15 cellular contexts compared by ENCODE assay signal in the genomic region with DNA sequence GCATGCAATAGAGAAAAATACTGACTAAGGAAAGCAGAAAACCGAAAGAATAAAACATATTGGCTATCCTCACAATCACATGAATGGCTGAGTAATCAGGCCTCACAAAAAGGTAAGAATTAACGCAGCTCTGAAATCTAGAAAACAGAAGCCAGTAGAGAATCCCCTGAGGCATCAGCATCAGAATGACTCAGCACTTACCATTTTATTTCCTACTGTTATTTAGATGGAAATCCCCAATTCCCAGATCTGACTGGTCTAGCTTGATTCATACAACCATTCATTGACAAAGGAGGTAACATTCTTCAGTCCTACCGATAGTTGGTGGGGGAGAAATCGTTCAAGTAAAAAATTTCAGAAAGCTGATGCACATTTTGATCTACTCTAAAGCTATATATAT.
DNase-seq lines count a peak whose midpoint lies in the region; ATAC-seq, FAIRE-seq and TF ChIP-seq lines count a peak whose summit lies in the region.
"Had no signal": no experiment of that assay in that cellular context is flagged by ENCODE, and none has a peak within 500 bp of the region (broad histone marks: within the 10 kb centered on the region; RNA-seq: fewer than 3 reads in every experiment).

No MANE protein-coding gene starts in this region.

- FAIRE-seq in HepG2 (lab: Jason Lieb, UNC): no peak

- DNase-seq in HepG2 (ENCODE audit: low spot score) (no peak), right lobe of liver (no peak), SK-N-MC (ENCODE audit: low read depth, low spot score) (peak; percentile 18), fibroblast of the conjunctiva (ENCODE audit: low read depth) (peak; percentile 10), cerebellar nuclear complex (lab: John Stamatoyannopoulos, UW) (no peak), NCI-H1105 treated with DMSO at 0.1 percent for 48 hours (lab: John Stamatoyannopoulos, UW) (no peak)
- DNase-seq: 8988T; hypothalamus; ovary; spleen; stimulated activated naive CD8-positive, alpha-beta T cell treated with anti-CD3 and anti-CD28 coated beads, Interleukin-15, amount 100 ng/mL, for 72 hours had no signal

- no peak for TF ChIP-seq POLR2A in HepG2 (IDR thresholded peaks at IDR 0.05; ENCODE audit: insufficient read depth in 1 of 2, low read depth in 2 of 2, low read length in 2 of 2)
- TF ChIP-seq POLR2A in right lobe of liver (IDR thresholded peaks at IDR 0.05): no peak

- CTCF ChIA-PET in HepG2 (lab: Yijun Ruan, JAX; ENCODE audit: low intra/inter-chr PET ratio, low total read pairs): no interaction called here

- no peak overlapping the region for H2AFZ ChIP-seq in HepG2 (ENCODE audit: low read length)

- peaks cover 33% of the 10 kb centered on the region for H3K9me3 ChIP-seq in HepG2 (ENCODE audit: low read length)
- no peaks in the 10 kb centered on the region for H3K9me3 ChIP-seq in right lobe of liver
- no peaks in the 10 kb centered on the region for H3K9me3 ChIP-seq in SK-N-MC (ENCODE audit: low read depth, low read length)
- H3K9me3 ChIP-seq: esophagus muscularis mucosa, ovary had no signal

- in situ Hi-C loops in HepG2 (cut with HindIII; ENCODE audit: extremely low pct_ligation_motif_present, low pct_unique_long_range_greater_than_20kb): no loop called here

- 9% methylated on average over 4 of the region's 4 CpGs for WGBS in HepG2 (ENCODE audit: low lambda C conversion rate)
- WGBS in right lobe of liver (ENCODE audit: insufficient coverage, low coverage, low lambda C conversion rate, missing lambda C conversion rate): 64% methylated on average over 4 of the region's 4 CpGs

- H3K36me3 ChIP-seq in HepG2 (replicated peaks in 1 of 2; ENCODE audit: control insufficient read depth in 1 of 2, insufficient read depth in 2 of 2, low read length in 2 of 2): no peaks in the 10 kb centered on the region
- H3K36me3 ChIP-seq in right lobe of liver: no peaks in the 10 kb centered on the region
- H3K36me3 ChIP-seq in SK-N-MC (ENCODE audit: insufficient read depth, low read length): no peaks in the 10 kb centered on the region
- H3K36me3 ChIP-seq: esophagus muscularis mucosa, ovary, spleen had no signal

- no peak overlapping the region for H3K4me2 ChIP-seq in HepG2 (ENCODE audit: low read depth, low read length)

- no peaks in the 10 kb centered on the region for H4K20me1 ChIP-seq in HepG2 (ENCODE audit: insufficient read depth, low read length)

- TF ChIP-seq RAD21 in HepG2 (CRISPR knock-in tag; IDR thresholded peaks at IDR 0.05): no peak

- H3K4me1 ChIP-seq in HepG2 (ENCODE audit: insufficient read depth, low read length) (no peaks in the 10 kb centered on the region), right lobe of liver (no peaks in the 10 kb centered on the region)
- H3K4me1 ChIP-seq: esophagus muscularis mucosa, spleen had no signal

- POLR2A ChIA-PET in HepG2 (lab: Yijun Ruan, JAX): no interaction called here

- ATAC-seq in HepG2 (no peak), right lobe of liver (no peak), GM18520 (IDR thresholded peaks at IDR 0.05; ENCODE audit: unreplicated experiment) (no peak), GM21825 (IDR thresholded peaks at IDR 0.05; ENCODE audit: unreplicated experiment) (no peak)
- ATAC-seq: activated naive CD4-positive, alpha-beta T cell treated with anti-CD3 and anti-CD28 coated beads, Interleukin-2, amount 50 U/mL, for 72 hours; stimulated activated naive CD8-positive, alpha-beta T cell treated with anti-CD3 and anti-CD28 coated beads, Interleukin-15, amount 100 ng/mL, for 72 hours had no signal

- no peak overlapping the region for H3K4me3 ChIP-seq in HepG2 (replicated peaks in 1 of 3; ENCODE audit: insufficient read depth in 1 of 3, low read depth in 2 of 3, low read length in 3 of 3)
- no peak overlapping the region for H3K4me3 ChIP-seq in right lobe of liver
- no peak overlapping the region for H3K4me3 ChIP-seq in SK-N-MC
- H3K4me3 ChIP-seq: esophagus muscularis mucosa, ovary, spleen had no signal

- no peaks in the 10 kb centered on the region for H3K27me3 ChIP-seq in HepG2 (ENCODE audit: control insufficient read depth in 1 of 2, insufficient read depth in 2 of 2, low read length in 2 of 2)
- no peaks in the 10 kb centered on the region for H3K27me3 ChIP-seq in right lobe of liver
- H3K27me3 ChIP-seq: esophagus muscularis mucosa, ovary, spleen had no signal

- H3K9ac ChIP-seq in HepG2 (ENCODE audit: insufficient read depth, low read depth, low read length) (no peak overlapping the region), SK-N-MC (ENCODE audit: insufficient read length) (no peak overlapping the region)

- TF ChIP-seq EP300 in HepG2 (IDR thresholded peaks at IDR 0.05; ENCODE audit: low read depth in 2 of 2, low read length in 2 of 2) (no peak), HepG2 (CRISPR knock-in tag; IDR thresholded peaks at IDR 0.05; ENCODE audit: borderline replicate concordance) (no peak)

- H3K27ac ChIP-seq in HepG2 (ENCODE audit: extremely low read length, insufficient read depth, low read length): no peak overlapping the region
- no peak overlapping the region for H3K27ac ChIP-seq in right lobe of liver
- no peak overlapping the region for H3K27ac ChIP-seq in SK-N-MC
- H3K27ac ChIP-seq: esophagus muscularis mucosa, ovary, spleen had no signal

- TF ChIP-seq CTCF in HepG2 (CRISPR knock-in tag; IDR thresholded peaks at IDR 0.05): no peak
- TF ChIP-seq CTCF in right lobe of liver (IDR thresholded peaks at IDR 0.05): no peak

- no TSS peak for BruUV-seq in HepG2 (replicated peaks; lab: Mats Ljungman, UMichigan)

- no peaks in the 10 kb centered on the region for H3K79me2 ChIP-seq in HepG2 (ENCODE audit: insufficient read depth, low read length)

- intact Hi-C loops in HepG2 (cut with micrococcal nuclease; ENCODE audit: unreplicated experiment) (no loop called here), right lobe of liver (cut with DNase I) (no loop called here)

TF ChIP-seq in HepG2, 621 proteins besides CTCF, POLR2A, EP300 and RAD21:
- TF ChIP-seq NFE2L2 (IDR thresholded peaks at IDR 0.05; ENCODE audit: low read length) (peak; percentile 73), AKAP8 (CRISPR knock-in tag; IDR thresholded peaks at IDR 0.05) (no peak)

Comparison
In these comparisons a context has a peak if more than half of its experiments do, and no peak if none do; other contexts are left out.
1. DNase-seq: peak in SK-N-MC (single experiment) and fibroblast of the conjunctiva (single experiment); none in HepG2 (single experiment), right lobe of liver (0 of 3), cerebellar nuclear complex (0 of 2) and NCI-H1105 treated with DMSO at 0.1 percent for 48 hours (single experiment).